Comparison of ENCODE assay signal across 22 cellular contexts in genomic region chr12:28104893-28105864, GRCh38.
"Had no signal": no experiment of that assay in that cellular context is flagged by ENCODE, and none has a peak within 500 bp of the region (broad histone marks: within the 10 kb centered on the region; RNA-seq: fewer than 3 reads in every experiment).

No MANE protein-coding gene starts in this region.

- H2AFZ ChIP-seq: neural progenitor cell had no signal

- H3K9ac ChIP-seq: neural progenitor cell had no signal

- H3K4me3 ChIP-seq: body of pancreas, dorsolateral prefrontal cortex, gastroesophageal sphincter, heart left ventricle, mucosa of descending colon, neural progenitor cell, psoas muscle, skin epidermis, suprapubic skin, transverse colon, uterus had no signal

- H3K27me3 ChIP-seq: body of pancreas, dorsolateral prefrontal cortex, gastroesophageal sphincter, heart left ventricle, neural progenitor cell, suprapubic skin, transverse colon, uterus had no signal

- H3K36me3 ChIP-seq: gastroesophageal sphincter, heart left ventricle, neural progenitor cell, suprapubic skin, transverse colon, uterus had no signal

- H3K4me2 ChIP-seq: neural progenitor cell had no signal

- H3K9me3 ChIP-seq: body of pancreas, gastroesophageal sphincter, mucosa of descending colon, psoas muscle, suprapubic skin, transverse colon, uterus had no signal

- H3K27ac ChIP-seq: body of pancreas, dorsolateral prefrontal cortex, gastroesophageal sphincter, heart left ventricle, neural progenitor cell, psoas muscle, skin epidermis, suprapubic skin, transverse colon, uterus had no signal

- ATAC-seq: activated CD4-positive, alpha-beta T cell treated with anti-CD3 and anti-CD28 coated beads for 36 hours; activated naive CD4-positive, alpha-beta T cell treated with anti-CD3 and anti-CD28 coated beads, Interleukin-2, amount 50 U/mL, for 72 hours; body of pancreas; gastroesophageal sphincter; mucosa of descending colon; psoas muscle; stimulated activated naive CD8-positive, alpha-beta T cell treated with anti-CD3 and anti-CD28 coated beads, Interleukin-15, Interleukin-2, amounts not matched to agents 100 U/mL and 50 U/mL, for 24 hours; WTC11 had no signal

- H3K4me1 ChIP-seq: body of pancreas, gastroesophageal sphincter, neural progenitor cell, psoas muscle, suprapubic skin, transverse colon, uterus had no signal

- DNase-seq: activated CD4-positive, alpha-beta T cell treated with anti-CD3 and anti-CD28 coated beads for 36 hours; activated CD4-positive, alpha-beta T cell treated with anti-CD3 and anti-CD28 coated beads, Interleukin-2, amount 50 U/mL, for 48 hours; activated gamma-delta T cell treated with Interleukin-2 at 50 U/mL for 16 hours; body of pancreas; caudate nucleus; dorsolateral prefrontal cortex; heart left ventricle; kidney glomerular epithelial cell; left ventricle myocardium superior; mucosa of descending colon; naive B cell; psoas muscle; right cardiac atrium; stimulated activated naive CD8-positive, alpha-beta T cell treated with anti-CD3 and anti-CD28 coated beads, Interleukin-15, Interleukin-2, amounts not matched to agents 100 U/mL and 50 U/mL, for 24 hours; transverse colon; uterus had no signal
